ENCODE assay signal across 11 cellular contexts in the genomic region with DNA sequence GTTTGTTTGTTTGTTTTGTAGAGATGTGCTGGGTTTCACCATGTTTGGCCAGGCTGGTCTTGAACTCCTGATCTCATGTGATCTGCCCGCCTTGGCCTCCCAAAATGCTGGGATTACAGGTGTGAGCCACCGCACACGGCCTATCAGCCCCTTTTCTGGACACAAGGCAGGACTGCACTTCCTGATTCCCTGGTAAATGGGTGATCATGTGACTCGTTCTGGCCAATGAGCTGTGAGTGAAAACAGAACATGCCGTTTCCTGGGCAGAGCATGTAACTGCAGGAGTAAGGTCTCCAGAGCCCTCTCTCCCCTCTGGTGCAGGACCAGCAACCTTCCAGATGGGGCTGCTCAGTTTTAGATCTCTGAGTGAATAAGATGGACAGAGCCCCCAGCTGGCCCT.
DNase-seq lines count a peak whose midpoint lies in the region; ATAC-seq, FAIRE-seq and TF ChIP-seq lines count a peak whose summit lies in the region.
"Had no signal": no experiment of that assay in that cellular context is flagged by ENCODE, and none has a peak within 500 bp of the region (broad histone marks: within the 10 kb centered on the region; RNA-seq: fewer than 3 reads in every experiment).

No MANE protein-coding gene starts in this region.

- intact Hi-C loops in mucosa of descending colon (cut with DNase I, micrococcal nuclease) (no loop called here), transverse colon (cut with DNase I; ENCODE audit: low total_unique reads) (no loop called here), stomach (cut with DNase I; ENCODE audit: low total_unique reads) (no loop called here)

- peak; percentile 56 for DNase-seq in NCI-H82 (lab: John Stamatoyannopoulos, UW)
- DNase-seq in NCI-H82 treated with DMSO at 0.1 percent for 48 hours (lab: John Stamatoyannopoulos, UW; ENCODE audit: unreplicated experiment) = no peak
- DNase-seq in HT1080 (ENCODE audit: low read depth) = peak; percentile 45
- no peak for DNase-seq in activated CD8-positive, alpha-beta T cell treated with anti-CD3 and anti-CD28 coated beads, Interleukin-2, amount 10 ng/mL, durations not matched to agents 7 days and 5 days
- no peak for DNase-seq in mucosa of descending colon
- DNase-seq in GM12891 (ENCODE audit: insufficient read length, low spot score) = no peak
- DNase-seq in transverse colon = no peak
- DNase-seq in stomach = no peak
- DNase-seq: activated CD8-positive, alpha-beta memory T cell treated with anti-CD3 and anti-CD28 coated beads, Interleukin-2, amount 50 U/mL, for 48 hours; NCI-H1105 had no signal

- H3K4me1 ChIP-seq in mucosa of descending colon (ENCODE audit: low read depth) (peaks cover 7% of the 10 kb centered on the region), transverse colon (peaks cover 12 to 26% (median 17%) of the 10 kb centered on the region in 4 donors), stomach (peaks cover 13 to 26% (median 20%) of the 10 kb centered on the region in 4 donors)

- FAIRE-seq in GM12891 (lab: Jason Lieb, UNC) = no peak

- peaks cover 41% of the 10 kb centered on the region for H3K4me1 Mint-ChIP-seq in activated CD8-positive, alpha-beta T cell treated with anti-CD3 and anti-CD28 coated beads, Interleukin-2, amount 10 ng/mL, durations not matched to agents 7 days and 5 days (ENCODE audit: low read depth)

- H3K9me3 ChIP-seq in mucosa of descending colon (no peaks in the 10 kb centered on the region), transverse colon (no peaks in the 10 kb centered on the region), stomach (no peaks in the 10 kb centered on the region)

- TF ChIP-seq POLR2A in GM12891 (IDR thresholded peaks at IDR 0.05; ENCODE audit: low read depth, low read length) (no peak), transverse colon (IDR thresholded peaks at IDR 0.05) (no peak), stomach (IDR thresholded peaks at IDR 0.05) (no peak)

- peak overlapping the region; percentile 6 for H3K27ac Mint-ChIP-seq in activated CD8-positive, alpha-beta T cell treated with anti-CD3 and anti-CD28 coated beads, Interleukin-2, amount 10 ng/mL, durations not matched to agents 7 days and 5 days

- H3K36me3 ChIP-seq in mucosa of descending colon (ENCODE audit: low read depth) (no peaks in the 10 kb centered on the region), transverse colon (no peaks in the 10 kb centered on the region), stomach (no peaks in the 10 kb centered on the region)

- no peak overlapping the region for H3K4me3 ChIP-seq in mucosa of descending colon
- no peak overlapping the region for H3K4me3 ChIP-seq in transverse colon
- H3K4me3 ChIP-seq in stomach = no peak overlapping the region
- H3K4me3 ChIP-seq: skin epidermis had no signal

- H3K27ac ChIP-seq in transverse colon (no peak overlapping the region), stomach (no peak overlapping the region)
- H3K27ac ChIP-seq: skin epidermis had no signal

- in situ Hi-C loops in transverse colon (cut with MboI; ENCODE audit: low pct_ligation_motif_present in 1 of 4, low pct_unique_long_range_greater_than_20kb in 1 of 4, low sequenced_read_pairs in 3 of 4) = no loop called here

- 91% methylated on average over 5 of the region's 5 CpGs; no CpG with 5 or more reads in 1 of the 2 donors for WGBS in transverse colon (ENCODE audit: low coverage in 1 of 2), 2 donors
- 89 to 92% (median 90%) methylated on average over 5 of the region's 5 CpGs for WGBS in stomach, 5 donors

- TF ChIP-seq EP300 in transverse colon (IDR thresholded peaks at IDR 0.05; ENCODE audit: low read depth) = no peak
- no peak for TF ChIP-seq EP300 in stomach (IDR thresholded peaks at IDR 0.05)

- peaks cover 16% of the 10 kb centered on the region for H3K36me3 Mint-ChIP-seq in activated CD8-positive, alpha-beta T cell treated with anti-CD3 and anti-CD28 coated beads, Interleukin-2, amount 10 ng/mL, durations not matched to agents 7 days and 5 days (ENCODE audit: low read depth)

- ATAC-seq in activated CD8-positive, alpha-beta T cell treated with anti-CD3 and anti-CD28 coated beads, Interleukin-2, amount 10 ng/mL, durations not matched to agents 7 days and 5 days = no peak
- ATAC-seq in mucosa of descending colon = peak; percentile 24

- no peaks in the 10 kb centered on the region for H3K9me3 Mint-ChIP-seq in activated CD8-positive, alpha-beta T cell treated with anti-CD3 and anti-CD28 coated beads, Interleukin-2, amount 10 ng/mL, durations not matched to agents 7 days and 5 days (ENCODE audit: insufficient read depth)

- CTCF ChIA-PET in activated CD8-positive, alpha-beta T cell treated with anti-CD3 and anti-CD28 coated beads, Interleukin-2, amount 10 ng/mL, durations not matched to agents 7 days and 5 days (lab: Charles Lee) = interaction anchor here (1.4 to 7.1 kb wide), 2 partner anchors 71 to 90 kb away, joined by 5 to 30 read pairs; no protein-coding TSS in a partner anchor

- no peaks in the 10 kb centered on the region for H3K27me3 Mint-ChIP-seq in activated CD8-positive, alpha-beta T cell treated with anti-CD3 and anti-CD28 coated beads, Interleukin-2, amount 10 ng/mL, durations not matched to agents 7 days and 5 days (ENCODE audit: low read depth)

- no peak overlapping the region for H3K4me3 Mint-ChIP-seq in activated CD8-positive, alpha-beta T cell treated with anti-CD3 and anti-CD28 coated beads, Interleukin-2, amount 10 ng/mL, durations not matched to agents 7 days and 5 days

- H3K27me3 ChIP-seq in transverse colon (no peaks in the 10 kb centered on the region), stomach (no peaks in the 10 kb centered on the region)

- POLR2A ChIA-PET in activated CD8-positive, alpha-beta T cell treated with anti-CD3 and anti-CD28 coated beads, Interleukin-2, amount 10 ng/mL, durations not matched to agents 7 days and 5 days (lab: Charles Lee) = no interaction called here

- TF ChIP-seq CTCF in mucosa of descending colon (IDR thresholded peaks at IDR 0.05) = no peak
- TF ChIP-seq CTCF in transverse colon (IDR thresholded peaks at IDR 0.05) = no peak
- TF ChIP-seq CTCF in stomach (IDR thresholded peaks at IDR 0.05) = no peak

TF ChIP-seq in GM12891, 5 proteins besides CTCF, POLR2A, EP300 and RAD21:
- TF ChIP-seq PAX5 (IDR thresholded peaks at IDR 0.05; ENCODE audit: insufficient read depth, low read length, severe bottlenecking) (no peak), SPI1 (IDR thresholded peaks at IDR 0.05; ENCODE audit: low read depth, low read length) (no peak), POLR2AphosphoS5 (IDR thresholded peaks at IDR 0.05; ENCODE audit: low read depth, low read length) (no peak), TAF1 (IDR thresholded peaks at IDR 0.05; ENCODE audit: low read depth, low read length) (no peak), POU2F2 (IDR thresholded peaks at IDR 0.05; ENCODE audit: low read depth, low read length) (no peak)

Comparison
In these comparisons a context has a peak if more than half of its experiments do, and no peak if none do; other contexts are left out.
1. DNase-seq: peak in NCI-H82 (single experiment) and HT1080 (single experiment); none in NCI-H82 treated with DMSO at 0.1 percent for 48 hours (single experiment), activated CD8-positive, alpha-beta T cell treated with anti-CD3 and anti-CD28 coated beads, Interleukin-2, amount 10 ng/mL, durations not matched to agents 7 days and 5 days (single experiment), mucosa of descending colon (0 of 3), GM12891 (single experiment), transverse colon (single experiment) and stomach (single experiment).